In genomic region chr2:236786786-236787185, GRCh38 we compare ENCODE assay signal across 23 cellular contexts.
"Had no signal": no experiment of that assay in that cellular context is flagged by ENCODE, and none has a peak within 500 bp of the region (broad histone marks: within the 10 kb centered on the region; RNA-seq: fewer than 3 reads in every experiment).

No MANE protein-coding gene starts in this region.

- H3K4me1 ChIP-seq: foreskin keratinocyte, left lung, lower lobe of right lung, parathyroid adenoma, psoas muscle had no signal

- H3K4me3 Mint-ChIP-seq: central memory CD8-positive, alpha-beta T cell; endodermal cell; immature natural killer cell; naive B cell; nephron; stimulated activated effector memory CD8-positive, alpha-beta T cell treated with anti-CD3 and anti-CD28 coated beads, Interleukin-12 subunit alpha, Interleukin-12 subunit beta, amount 100 ng/mL, for 72 hours; type B pancreatic cell had no signal

- H3K9me3 Mint-ChIP-seq: central memory CD8-positive, alpha-beta T cell; endodermal cell; immature natural killer cell; stimulated activated effector memory CD8-positive, alpha-beta T cell treated with anti-CD3 and anti-CD28 coated beads, Interleukin-12 subunit alpha, Interleukin-12 subunit beta, amount 100 ng/mL, for 72 hours had no signal

- H3K36me3 Mint-ChIP-seq: immature natural killer cell; stimulated activated effector memory CD8-positive, alpha-beta T cell treated with anti-CD3 and anti-CD28 coated beads, Interleukin-12 subunit alpha, Interleukin-12 subunit beta, amount 100 ng/mL, for 72 hours had no signal

- H3K27me3 ChIP-seq: foreskin keratinocyte, testis had no signal

- H3K4me3 ChIP-seq: left lung, lower lobe of right lung, psoas muscle, smooth muscle cell, testis had no signal

- H3K27ac ChIP-seq: foreskin keratinocyte, left lung, lower lobe of right lung, parathyroid adenoma, psoas muscle had no signal

- H3K4me1 Mint-ChIP-seq: central memory CD8-positive, alpha-beta T cell; immature natural killer cell; naive B cell had no signal

- H3K27ac Mint-ChIP-seq: endodermal cell; immature natural killer cell; naive B cell; stimulated activated effector memory CD8-positive, alpha-beta T cell treated with anti-CD3 and anti-CD28 coated beads, Interleukin-12 subunit alpha, Interleukin-12 subunit beta, amount 100 ng/mL, for 72 hours; type B pancreatic cell had no signal

- H3K4me2 ChIP-seq: smooth muscle cell had no signal

- H3K79me2 ChIP-seq: parathyroid adenoma had no signal

- H3K36me3 ChIP-seq: left lung, lower lobe of right lung had no signal

- ATAC-seq: foreskin keratinocyte; left lung; lower lobe of right lung; psoas muscle; stimulated activated effector memory CD8-positive, alpha-beta T cell treated with anti-CD3 and anti-CD28 coated beads, Interleukin-12 subunit alpha, Interleukin-12 subunit beta, amount 100 ng/mL, for 72 hours; stimulated activated naive CD8-positive, alpha-beta T cell treated with anti-CD3 and anti-CD28 coated beads, Interleukin-15, Interleukin-2, amounts not matched to agents 100 U/mL and 50 U/mL, for 24 hours had no signal

- H3K9ac ChIP-seq: parathyroid adenoma had no signal

- H3K9me3 ChIP-seq: left lung, lower lobe of right lung, psoas muscle, testis had no signal

- DNase-seq: effector CD4-positive, alpha-beta T cell; endodermal cell; erythroblast; foreskin keratinocyte; immature natural killer cell; left lung; lower lobe of right lung; mesenchymal stem cell; midbrain; naive B cell; occipital lobe; psoas muscle; retina; stimulated activated CD4-positive, alpha-beta T cell treated with anti-CD3 and anti-CD28 coated beads, Interleukin-2, amount 100 ng/mL, for 48 hours; stimulated activated CD8-positive, alpha-beta memory T cell treated with anti-CD3 and anti-CD28 coated beads, Interleukin-4, amount 100 ng/mL, for 48 hours; stimulated activated naive CD8-positive, alpha-beta T cell treated with anti-CD3 and anti-CD28 coated beads, Interleukin-15, Interleukin-2, amounts not matched to agents 100 U/mL and 50 U/mL, for 24 hours; testis had no signal

- H2AFZ ChIP-seq: parathyroid adenoma had no signal
